In the genomic region with DNA sequence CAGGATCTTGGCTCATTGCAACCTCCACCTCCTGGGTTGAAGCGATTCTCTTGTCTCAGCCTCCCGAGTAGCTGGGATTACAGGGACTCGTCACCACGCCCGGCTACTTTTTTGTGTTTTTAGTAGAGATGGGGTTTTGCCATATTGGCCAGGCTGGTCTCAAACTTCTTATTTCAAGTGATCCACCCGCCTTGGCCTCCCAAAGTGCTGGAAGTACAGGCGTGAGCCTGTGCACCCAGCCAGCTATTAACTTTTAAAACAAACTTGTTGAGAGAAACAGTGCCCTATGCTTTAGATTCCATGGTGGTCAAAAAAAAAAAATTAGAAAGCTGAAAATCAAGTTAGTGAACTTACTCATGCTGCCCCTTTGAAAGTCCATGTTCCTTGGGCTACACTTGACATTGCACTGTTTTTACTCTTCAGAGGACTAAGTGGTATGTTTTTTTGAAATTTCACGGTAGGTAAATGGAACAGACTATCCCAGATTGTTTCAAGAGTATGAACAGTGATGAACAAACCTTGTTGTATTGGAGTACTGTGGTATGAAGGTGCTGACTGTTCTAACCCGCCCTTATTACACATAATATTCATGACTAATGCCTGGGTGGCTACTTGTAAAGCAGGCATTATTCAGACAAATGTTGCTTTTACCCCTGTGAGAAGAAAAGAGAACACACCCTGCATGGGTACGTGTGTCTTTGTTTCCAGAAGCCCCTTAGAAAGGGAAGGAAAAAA, we compare ENCODE assay signal across 8 cellular contexts.
A peak's percentile ranks its signal among the peaks of the same experiment; 100 is the strongest.
DNase-seq lines count a peak whose midpoint lies in the region; ATAC-seq and TF ChIP-seq lines count a peak whose summit lies in the region.
"Had no signal": no experiment of that assay in that cellular context is flagged by ENCODE, and none has a peak within 500 bp of the region (broad histone marks: within the 10 kb centered on the region; RNA-seq: fewer than 3 reads in every experiment).

No MANE protein-coding gene starts in this region.

- peak; percentile 22 for ATAC-seq in left colon

- 90 to 94% methylated on average over 10 of the region's 10 CpGs for WGBS in tibial nerve, 2 donors

- H3K9ac ChIP-seq in HUES48 (ENCODE audit: low read depth, low read length) = no peak overlapping the region

- peak; percentile 67 for DNase-seq in brain microvascular endothelial cell
- no peak for DNase-seq in left colon
- no peak for DNase-seq in tibial nerve (ENCODE audit: low spot score in 2 of 2)
- no peak for DNase-seq in iPS-NIHi7 (ENCODE audit: extremely low spot score)
- no peak for DNase-seq in GM13976 (ENCODE audit: low spot score)
- no peak for DNase-seq in NCI-H1436 (lab: John Stamatoyannopoulos, UW)
- DNase-seq: NCI-H1930 had no signal

- peak overlapping the region; percentile 16 for H3K27ac ChIP-seq in HUES48 (ENCODE audit: low read depth, low read length)
- H3K27ac ChIP-seq in brain microvascular endothelial cell = peak overlapping the region; percentile 67
- peak overlapping the region in 3 of 4 donors; percentile 45 to 74 (median 73) for H3K27ac ChIP-seq in tibial nerve

- intact Hi-C loops in left colon (cut with DNase I, micrococcal nuclease) = no loop called here

- TF ChIP-seq CTCF in brain microvascular endothelial cell (IDR thresholded peaks at IDR 0.05; ENCODE audit: low read depth, low read length, missing control alignments) = no peak
- TF ChIP-seq CTCF in tibial nerve (IDR thresholded peaks at IDR 0.05) = no peak
- TF ChIP-seq CTCF in GM13976 (IDR thresholded peaks at IDR 0.05; ENCODE audit: borderline replicate concordance, control extremely low read depth, extremely low read depth, insufficient read depth, missing control alignments) = no peak

- in situ Hi-C loops in brain microvascular endothelial cell (cut with HindIII; ENCODE audit: low pct_ligation_motif_present, low sequenced_read_pairs) (no loop called here), GM13976 (cut with MboI; ENCODE audit: low sequenced_read_pairs, unreplicated experiment) (no loop called here)

- H3K4me1 ChIP-seq in HUES48 (ENCODE audit: control insufficient read depth, insufficient read depth, low read length) (peaks cover 17% of the 10 kb centered on the region), tibial nerve (peaks cover 4 to 74% (median 33%) of the 10 kb centered on the region in 4 donors)

- H3K9me3 ChIP-seq in HUES48 (ENCODE audit: control insufficient read depth, insufficient read depth, low read length) = no peaks in the 10 kb centered on the region
- no peaks in the 10 kb centered on the region for H3K9me3 ChIP-seq in tibial nerve

- TF ChIP-seq EP300 in tibial nerve (IDR thresholded peaks at IDR 0.05) = no peak

- H3K4me3 ChIP-seq in HUES48 (ENCODE audit: low read depth, low read length) (no peak overlapping the region), brain microvascular endothelial cell (ENCODE audit: low read depth, low read length) (no peak overlapping the region), tibial nerve (no peak overlapping the region)

- no peak for TF ChIP-seq POLR2A in tibial nerve (IDR thresholded peaks at IDR 0.05)

- H3K27me3 ChIP-seq in HUES48 (ENCODE audit: control insufficient read depth, insufficient read depth, low read length) = no peaks in the 10 kb centered on the region
- no peaks in the 10 kb centered on the region for H3K27me3 ChIP-seq in brain microvascular endothelial cell (replicated peaks)
- H3K27me3 ChIP-seq in tibial nerve = no peaks in the 10 kb centered on the region

- H3K36me3 ChIP-seq in HUES48 (ENCODE audit: control insufficient read depth, insufficient read depth, low read length) (no peaks in the 10 kb centered on the region; the same call in 1 of the 2 replicates), brain microvascular endothelial cell (replicated peaks) (no peaks in the 10 kb centered on the region), tibial nerve (peaks cover 0 to 5% (median 0%) of the 10 kb centered on the region in 3 donors)

Comparison
In these comparisons a context has a peak if more than half of its experiments do, and no peak if none do; other contexts are left out.
1. H3K27ac ChIP-seq: peak in every context shown above with its lines; median percentile 73 in tibial nerve; 67 in brain microvascular endothelial cell; 16 in HUES48.